Comparison of ENCODE assay signal across 9 cellular contexts in genomic region chr22:26592368-26593015, GRCh38. TPM values are rescaled to one million over a fixed set of nuclear protein-coding genes. Genes with fewer than 3 reads are reported as not detected.
DNase-seq lines count a peak whose midpoint lies in the region; ATAC-seq, FAIRE-seq and TF ChIP-seq lines count a peak whose summit lies in the region.
"Had no signal": no experiment of that assay in that cellular context is flagged by ENCODE, and none has a peak within 500 bp of the region (broad histone marks: within the 10 kb centered on the region; RNA-seq: fewer than 3 reads in every experiment).

No MANE protein-coding gene starts in this region.

- H3K4me3 ChIP-seq in ascending aorta (no peak overlapping the region), upper lobe of right lung (no peak overlapping the region)
- H3K4me3 ChIP-seq: skin epidermis had no signal

- TF ChIP-seq CTCF in foreskin keratinocyte (conservative IDR thresholded peaks at IDR 0.05) = no peak
- no peak for TF ChIP-seq CTCF in ascending aorta (IDR thresholded peaks at IDR 0.05)
- TF ChIP-seq CTCF in upper lobe of right lung (IDR thresholded peaks at IDR 0.05) = no peak

- H3K27ac ChIP-seq in foreskin keratinocyte (no peak overlapping the region), ascending aorta (no peak overlapping the region), upper lobe of right lung (no peak overlapping the region)

- H3K4me1 ChIP-seq in foreskin keratinocyte (peaks cover 6% of the 10 kb centered on the region), ascending aorta (peaks cover 0 to 16% of the 10 kb centered on the region in 2 donors), upper lobe of right lung (peaks cover 19% of the 10 kb centered on the region)

- peaks cover 8% of the 10 kb centered on the region for H3K27me3 ChIP-seq in foreskin keratinocyte
- H3K27me3 ChIP-seq in ascending aorta = no peaks in the 10 kb centered on the region
- no peaks in the 10 kb centered on the region for H3K27me3 ChIP-seq in upper lobe of right lung

- H3K9me3 ChIP-seq in ascending aorta (no peaks in the 10 kb centered on the region), upper lobe of right lung (no peaks in the 10 kb centered on the region)

- H3K36me3 ChIP-seq in ascending aorta (no peaks in the 10 kb centered on the region), upper lobe of right lung (no peaks in the 10 kb centered on the region)

- DNase-seq in GM18507 (ENCODE audit: extremely low spot score, insufficient read length, low read depth) (peak; percentile 62), SW480 (ENCODE audit: low spot score) (peak; percentile 22), foreskin keratinocyte (peak in 1 of 2 donors; percentile 48), NCI-H2227 (lab: John Stamatoyannopoulos, UW; ENCODE audit: unreplicated experiment) (no peak), ascending aorta (ENCODE audit: low spot score in 2 of 2) (no peak), upper lobe of right lung (no peak)

- peak; percentile 100 for FAIRE-seq in GM18507 (lab: Jason Lieb, UNC)

- intact Hi-C loops in ascending aorta (cut with DNase I) (no loop called here), upper lobe of right lung (cut with DNase I) (no loop called here)

- peak; percentile 46 for ATAC-seq in HG02610 (IDR thresholded peaks at IDR 0.05; ENCODE audit: unreplicated experiment)
- ATAC-seq in foreskin keratinocyte = peak; percentile 30
- no peak for ATAC-seq in upper lobe of right lung
- no peak for ATAC-seq in GM18868 (IDR thresholded peaks at IDR 0.05; ENCODE audit: unreplicated experiment)

RNA-seq across cellular contexts. Expression of gene TPST2, which starts 2.6 kb away (rescaled TPM):
- total RNA-seq in foreskin keratinocyte (20.7 and 25.1 TPM in 2 replicates), ascending aorta (251 TPM), upper lobe of right lung (83.1 TPM)
- 19.4 and 21.3 TPM in 2 replicates for polyA plus RNA-seq in foreskin keratinocyte

RNA-seq across cellular contexts. Expression of gene CRYBB1, which starts 25.3 kb away (rescaled TPM):
- total RNA-seq in foreskin keratinocyte (not detected in 2 replicates), ascending aorta (7.3 TPM), upper lobe of right lung (0.55 TPM)
- not detected in 2 replicates for polyA plus RNA-seq in foreskin keratinocyte

RNA-seq across cellular contexts. Expression of gene CRYBA4, which starts 29.3 kb away (rescaled TPM):
- not detected in 2 replicates for total RNA-seq in foreskin keratinocyte
- not detected in 2 replicates for polyA plus RNA-seq in foreskin keratinocyte
- total RNA-seq in ascending aorta = not detected
- not detected for total RNA-seq in upper lobe of right lung

Comparison
In these comparisons a context has a peak if more than half of its experiments do, and no peak if none do; other contexts are left out.
1. DNase-seq: peak in GM18507 (single experiment) and SW480 (single experiment); none in NCI-H2227 (single experiment), ascending aorta (0 of 2) and upper lobe of right lung (single experiment).
2. ATAC-seq: peak in HG02610 (single experiment) and foreskin keratinocyte (single experiment); none in upper lobe of right lung (single experiment) and GM18868 (single experiment).